Comparison of ENCODE assay signal across 10 cellular contexts in genomic region chr5:16819522-16820167, GRCh38.
DNase-seq lines count a peak whose midpoint lies in the region; FAIRE-seq and TF ChIP-seq lines count a peak whose summit lies in the region.
"Had no signal": no experiment of that assay in that cellular context is flagged by ENCODE, and none has a peak within 500 bp of the region (broad histone marks: within the 10 kb centered on the region; RNA-seq: fewer than 3 reads in every experiment).

No MANE protein-coding gene starts in this region.

- no peak overlapping the region for H2AFZ ChIP-seq in osteoblast (ENCODE audit: low read length)
- no peak overlapping the region for H2AFZ ChIP-seq in H9 (ENCODE audit: low read length)

- H3T11ph ChIP-seq in H9 (ENCODE audit: low read length): no peak overlapping the region

- no peak overlapping the region for H2AK5ac ChIP-seq in H9 (ENCODE audit: insufficient read length, low read length)

- no peak overlapping the region for H3K9ac ChIP-seq in H9 (ENCODE audit: extremely low read depth, insufficient read length, low read length)

- H4K20me1 ChIP-seq in osteoblast (ENCODE audit: insufficient read depth, low read length) (peaks cover 3% of the 10 kb centered on the region), H9 (ENCODE audit: control insufficient read depth, insufficient read depth, insufficient read length) (no peaks in the 10 kb centered on the region)

- no peak overlapping the region for H2BK15ac ChIP-seq in H9 (ENCODE audit: low read depth, low read length)

- H4K5ac ChIP-seq in H9 (ENCODE audit: insufficient read length, low read depth, low read length): no peak overlapping the region

- H4K8ac ChIP-seq in H9 (replicated peaks; ENCODE audit: insufficient read length, low read depth, low read length): no peak overlapping the region

- no peak overlapping the region for H3K18ac ChIP-seq in H9 (ENCODE audit: insufficient read length, low read depth, low read length)

- H3K4me1 ChIP-seq in SJSA1 (replicated peaks) (peaks cover 19% of the 10 kb centered on the region), osteoblast (ENCODE audit: insufficient read depth, low read length) (peaks cover 17% of the 10 kb centered on the region), H9 (ENCODE audit: insufficient read depth, low read length) (no peaks in the 10 kb centered on the region)

- H3K56ac ChIP-seq in H9 (ENCODE audit: insufficient read length, low read depth, low read length): no peak overlapping the region

- H3K27me3 Mint-ChIP-seq in progenitor cell of endocrine pancreas (no peaks in the 10 kb centered on the region), H9 (ENCODE audit: low read depth) (no peaks in the 10 kb centered on the region)

- TF ChIP-seq POLR2A in H54 (IDR thresholded peaks at IDR 0.05; ENCODE audit: low read depth, low read length): no peak

- H3K27ac Mint-ChIP-seq in progenitor cell of endocrine pancreas (no peak overlapping the region), H9 (no peak overlapping the region; a peak in 1 of 7 replicates)

- H2BK20ac ChIP-seq in H9 (ENCODE audit: low read depth, low read length, poor library complexity, severe bottlenecking): no peak overlapping the region

- peaks cover 4% of the 10 kb centered on the region for H3K36me3 Mint-ChIP-seq in progenitor cell of endocrine pancreas (ENCODE audit: insufficient read depth)
- peaks cover 0 to under 1% (median 0%) of the 10 kb centered on the region in 3 experiments; a peak in 2 of 7 replicates for H3K36me3 Mint-ChIP-seq in H9 (ENCODE audit: insufficient read depth in 1 of 3, low read depth in 3 of 3)

- peak; percentile 71 for DNase-seq in AG08396 (ENCODE audit: low spot score)
- DNase-seq in SJSA1 (ENCODE audit: low read depth in 1 of 2, low spot score in 2 of 2): peak in 1 of 2 experiments; percentile 49
- DNase-seq in fibroblast of gingiva (ENCODE audit: low read depth): peak; percentile 85
- peak; percentile 95 for DNase-seq in osteoblast (ENCODE audit: insufficient read length, low spot score, missing footprints)
- no peak for DNase-seq in progenitor cell of endocrine pancreas (ENCODE audit: low spot score, unreplicated experiment)
- no peak for DNase-seq in H9
- no peak for DNase-seq in H54 (ENCODE audit: insufficient read length, low spot score)
- no peak for DNase-seq in COR-L47 (lab: John Stamatoyannopoulos, UW)
- DNase-seq: mucosa of descending colon had no signal

- H3K79me1 ChIP-seq in H9 (ENCODE audit: insufficient read depth, low read depth, low read length, poor library complexity, severe bottlenecking): no peaks in the 10 kb centered on the region

- no peak overlapping the region for H3K23ac ChIP-seq in H9 (ENCODE audit: insufficient read length, low read depth, low read length)

- no CpG with 5 or more reads among the region's 4 CpGs for WGBS in H9 (ENCODE audit: extremely low coverage, insufficient read length, low lambda C conversion rate)

- no peak for FAIRE-seq in H54 (lab: Jason Lieb, UNC)

- H2BK12ac ChIP-seq in H9 (ENCODE audit: insufficient read length, low read depth, low read length): no peak overlapping the region

- peaks cover 73% of the 10 kb centered on the region for H3K79me2 ChIP-seq in osteoblast (ENCODE audit: insufficient read depth, low read length)
- no peaks in the 10 kb centered on the region for H3K79me2 ChIP-seq in H9 (ENCODE audit: insufficient read depth, low read length)

- no peaks in the 10 kb centered on the region for H3K27me3 ChIP-seq in SJSA1 (replicated peaks)
- H3K27me3 ChIP-seq in osteoblast (ENCODE audit: insufficient read depth, low read length): no peaks in the 10 kb centered on the region
- no peaks in the 10 kb centered on the region for H3K27me3 ChIP-seq in H9 (ENCODE audit: insufficient read depth, low read length)
- H3K27me3 ChIP-seq: upper lobe of left lung had no signal

- H3K36me3 ChIP-seq in SJSA1 (peaks cover 20% of the 10 kb centered on the region), osteoblast (ENCODE audit: insufficient read depth, low read length) (peaks cover 10% of the 10 kb centered on the region)
- H3K36me3 ChIP-seq: upper lobe of left lung had no signal

- H3K9me3 ChIP-seq in SJSA1 (replicated peaks) (no peaks in the 10 kb centered on the region), osteoblast (ENCODE audit: low read depth, low read length) (no peaks in the 10 kb centered on the region), H9 (ENCODE audit: control insufficient read depth, low read depth, low read length) (no peaks in the 10 kb centered on the region)
- H3K9me3 ChIP-seq: mucosa of descending colon, upper lobe of left lung had no signal

- H2BK120ac ChIP-seq in H9 (ENCODE audit: low read depth, low read length, poor library complexity, severe bottlenecking): no peak overlapping the region

- no peak overlapping the region for H4K91ac ChIP-seq in H9 (ENCODE audit: insufficient read length, low read depth, low read length)

- H3K4me2 ChIP-seq in osteoblast (ENCODE audit: insufficient read depth, low read length) (peak overlapping the region; percentile 63), H9 (ENCODE audit: insufficient read depth, insufficient read length, low read length) (no peak overlapping the region)

- H3K9me3 Mint-ChIP-seq in progenitor cell of endocrine pancreas (ENCODE audit: low read depth) (peaks cover 6% of the 10 kb centered on the region), H9 (no peaks in the 10 kb centered on the region)

- H3K27ac ChIP-seq in SJSA1: peak overlapping the region; percentile 57
- H3K27ac ChIP-seq in osteoblast (ENCODE audit: low read depth, low read length): peak overlapping the region; percentile 95
- no peak overlapping the region for H3K27ac ChIP-seq in H9 (ENCODE audit: insufficient read length, low read depth, low read length)

- no peaks in the 10 kb centered on the region for H3K4me1 Mint-ChIP-seq in progenitor cell of endocrine pancreas (ENCODE audit: low read depth)
- H3K4me1 Mint-ChIP-seq in H9: no peaks in the 10 kb centered on the region

- no peak overlapping the region for H2BK5ac ChIP-seq in H9 (ENCODE audit: insufficient read length, low read length)

- H3K4ac ChIP-seq in H9 (ENCODE audit: low read depth, low read length): no peak overlapping the region

- H3K4me3 Mint-ChIP-seq in progenitor cell of endocrine pancreas (ENCODE audit: low read depth) (no peak overlapping the region), H9 (no peak overlapping the region)

- H3K23me2 ChIP-seq in H9 (ENCODE audit: insufficient read length, low read depth, low read length, poor library complexity, severe bottlenecking): no peaks in the 10 kb centered on the region

- H3K4me3 ChIP-seq in SJSA1: no peak overlapping the region
- H3K4me3 ChIP-seq in osteoblast (ENCODE audit: insufficient read depth, low read length): no peak overlapping the region
- H3K4me3 ChIP-seq: mucosa of descending colon, upper lobe of left lung had no signal

- TF ChIP-seq CTCF in osteoblast (IDR thresholded peaks at IDR 0.05; ENCODE audit: extremely low read depth, low read depth, low read length) (no peak), progenitor cell of endocrine pancreas (IDR thresholded peaks at IDR 0.05; ENCODE audit: unreplicated experiment) (no peak), H9 (conservative IDR thresholded peaks at IDR 0.05) (no peak)

- H3K14ac ChIP-seq in H9 (ENCODE audit: insufficient read depth, low read length): no peak overlapping the region

Comparison
In these comparisons a context has a peak if more than half of its experiments do, and no peak if none do; other contexts are left out.
1. DNase-seq: peak in AG08396 (single experiment), fibroblast of gingiva (single experiment) and osteoblast (single experiment); none in progenitor cell of endocrine pancreas (single experiment), H9 (single experiment), H54 (single experiment) and COR-L47 (single experiment).